ENCODE assay signal across 17 cellular contexts in the genomic region with DNA sequence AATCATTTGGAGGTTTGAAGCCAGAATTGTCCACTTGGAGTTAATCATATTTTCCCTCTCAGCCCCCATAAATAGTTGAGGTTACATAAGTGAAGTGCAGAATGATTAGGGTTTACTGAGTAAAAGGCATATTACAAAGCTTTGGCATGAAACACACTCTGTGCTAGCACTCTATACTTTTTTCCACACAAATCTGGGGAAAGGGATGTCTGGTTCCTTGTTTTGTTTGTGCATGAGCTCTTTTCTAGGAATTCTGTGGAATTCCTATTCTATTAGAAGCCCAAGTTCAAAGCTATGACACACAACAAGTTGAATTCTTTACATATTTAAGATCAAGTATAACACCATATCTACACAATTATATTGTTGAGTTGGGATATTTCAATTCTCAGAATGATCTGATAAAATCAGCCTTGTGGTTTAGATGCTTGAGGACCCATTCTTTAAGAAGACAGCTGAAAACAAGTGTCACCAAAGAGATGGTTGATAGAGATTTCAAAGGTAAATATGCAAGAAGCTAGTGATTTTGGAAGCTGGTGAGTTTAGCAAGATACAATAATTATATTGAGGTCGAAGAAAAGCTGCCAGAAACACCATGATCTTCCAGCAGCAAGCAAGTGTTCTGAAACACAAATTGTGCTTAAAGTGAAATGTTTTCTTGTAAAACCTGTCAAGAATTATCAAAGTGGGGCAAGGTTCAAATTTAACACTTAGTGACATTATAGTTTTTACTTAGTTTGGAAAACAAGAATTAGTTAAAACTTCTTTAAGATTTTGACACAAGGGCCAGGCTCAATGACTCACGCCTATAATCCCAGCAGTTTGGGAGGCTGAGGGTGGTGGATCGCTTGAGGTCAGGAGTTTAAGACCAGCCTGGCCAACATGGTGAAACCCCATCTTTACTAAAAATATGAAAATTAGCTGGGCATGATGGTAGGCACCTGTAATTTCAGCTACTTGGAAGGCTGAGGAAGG.
DNase-seq lines count a peak whose midpoint lies in the region; ATAC-seq and TF ChIP-seq lines count a peak whose summit lies in the region.
"Had no signal": no experiment of that assay in that cellular context is flagged by ENCODE, and none has a peak within 500 bp of the region (broad histone marks: within the 10 kb centered on the region; RNA-seq: fewer than 3 reads in every experiment).

No MANE protein-coding gene starts in this region.

- H3K4me3 Mint-ChIP-seq in endothelial cell (ENCODE audit: unreplicated experiment) = no peak overlapping the region
- H3K4me3 Mint-ChIP-seq in activated T-helper 2 cell treated with anti-CD3 and anti-CD28 coated beads, Interferon-gamma antibody, Interleukin-2, Interleukin-4, amounts not matched to agents 10 μg/mL and 5 μg/mL and 100 μg/mL, durations not matched to agents 14 hours and 24 hours and 36 hours (ENCODE audit: low read depth) = no peak overlapping the region
- H3K4me3 Mint-ChIP-seq: natural killer cell had no signal

- H3K27me3 ChIP-seq in brain microvascular endothelial cell (replicated peaks) = no peaks in the 10 kb centered on the region
- H3K27me3 ChIP-seq: BE2C, uterus had no signal

- H3K27ac ChIP-seq in brain microvascular endothelial cell = peak overlapping the region; percentile 88
- H3K27ac ChIP-seq: uterus, WERI-Rb-1 had no signal

- H3K4me1 Mint-ChIP-seq in endothelial cell (ENCODE audit: unreplicated experiment) = no peaks in the 10 kb centered on the region
- H3K4me1 Mint-ChIP-seq in activated T-helper 2 cell treated with anti-CD3 and anti-CD28 coated beads, Interferon-gamma antibody, Interleukin-2, Interleukin-4, amounts not matched to agents 10 μg/mL and 5 μg/mL and 100 μg/mL, durations not matched to agents 14 hours and 24 hours and 36 hours (ENCODE audit: low read depth) = no peaks in the 10 kb centered on the region
- H3K4me1 Mint-ChIP-seq: natural killer cell had no signal

- H3K27ac Mint-ChIP-seq in endothelial cell (ENCODE audit: unreplicated experiment) = no peak overlapping the region
- no peak overlapping the region for H3K27ac Mint-ChIP-seq in activated T-helper 2 cell treated with anti-CD3 and anti-CD28 coated beads, Interferon-gamma antibody, Interleukin-2, Interleukin-4, amounts not matched to agents 10 μg/mL and 5 μg/mL and 100 μg/mL, durations not matched to agents 14 hours and 24 hours and 36 hours
- H3K27ac Mint-ChIP-seq: natural killer cell had no signal

- no peaks in the 10 kb centered on the region for H3K27me3 Mint-ChIP-seq in endothelial cell (ENCODE audit: unreplicated experiment)
- no peaks in the 10 kb centered on the region for H3K27me3 Mint-ChIP-seq in activated T-helper 2 cell treated with anti-CD3 and anti-CD28 coated beads, Interferon-gamma antibody, Interleukin-2, Interleukin-4, amounts not matched to agents 10 μg/mL and 5 μg/mL and 100 μg/mL, durations not matched to agents 14 hours and 24 hours and 36 hours (ENCODE audit: low read depth)

- H3K36me3 Mint-ChIP-seq in endothelial cell (ENCODE audit: low read depth, unreplicated experiment) = no peaks in the 10 kb centered on the region
- no peaks in the 10 kb centered on the region for H3K36me3 Mint-ChIP-seq in activated T-helper 2 cell treated with anti-CD3 and anti-CD28 coated beads, Interferon-gamma antibody, Interleukin-2, Interleukin-4, amounts not matched to agents 10 μg/mL and 5 μg/mL and 100 μg/mL, durations not matched to agents 14 hours and 24 hours and 36 hours (ENCODE audit: low read depth)
- H3K36me3 Mint-ChIP-seq: natural killer cell had no signal

- no peaks in the 10 kb centered on the region for H3K9me3 Mint-ChIP-seq in endothelial cell (ENCODE audit: unreplicated experiment)
- peaks cover 4% of the 10 kb centered on the region for H3K9me3 Mint-ChIP-seq in activated T-helper 2 cell treated with anti-CD3 and anti-CD28 coated beads, Interferon-gamma antibody, Interleukin-2, Interleukin-4, amounts not matched to agents 10 μg/mL and 5 μg/mL and 100 μg/mL, durations not matched to agents 14 hours and 24 hours and 36 hours

- H3K36me3 ChIP-seq in brain microvascular endothelial cell (replicated peaks) = no peaks in the 10 kb centered on the region
- H3K36me3 ChIP-seq: BE2C, uterus, WERI-Rb-1 had no signal

- intact Hi-C loops in activated T-helper 2 cell treated with anti-CD3 and anti-CD28 coated beads, Interferon-gamma antibody, Interleukin-2, Interleukin-4, amounts not matched to agents 10 μg/mL and 5 μg/mL and 100 μg/mL, durations not matched to agents 14 hours and 24 hours and 36 hours (cut with micrococcal nuclease) = no loop called here

- no peak overlapping the region for H3K4me3 ChIP-seq in brain microvascular endothelial cell (ENCODE audit: low read depth, low read length)
- H3K4me3 ChIP-seq: uterus had no signal

- ATAC-seq in GM21786 (IDR thresholded peaks at IDR 0.05; ENCODE audit: unreplicated experiment) = no peak
- ATAC-seq: natural killer cell had no signal

- DNase-seq in AG08395 (ENCODE audit: low spot score) = peak; percentile 75
- peak; percentile 56 for DNase-seq in LoVo (ENCODE audit: low spot score)
- peak; percentile 85 for DNase-seq in brain microvascular endothelial cell
- peak; percentile 83 for DNase-seq in kidney glomerular epithelial cell (lab: John Stamatoyannopoulos, UW)
- DNase-seq in endothelial cell (ENCODE audit: low spot score) = no peak
- DNase-seq in activated naive CD4-positive, alpha-beta T cell (lab: John Stamatoyannopoulos, UW) = no peak
- no peak for DNase-seq in activated T-helper 2 cell treated with anti-CD3 and anti-CD28 coated beads, Interferon-gamma antibody, Interleukin-2, Interleukin-4, amounts not matched to agents 10 μg/mL and 5 μg/mL and 100 μg/mL, durations not matched to agents 14 hours and 24 hours and 36 hours (ENCODE audit: low spot score)
- DNase-seq: activated T-cell treated with anti-CD3 and anti-CD28 coated beads for 4 hours, aorta, BE2C, erythroblast, natural killer cell, NCI-H1105 treated with DMSO at 0.1 percent for 48 hours, NCI-H510A treated with DMSO at 0.1 percent for 48 hours, uterus, WERI-Rb-1 had no signal

- in situ Hi-C loops in brain microvascular endothelial cell (cut with HindIII; ENCODE audit: low pct_ligation_motif_present, low sequenced_read_pairs) = no loop called here

- no peak for TF ChIP-seq CTCF in brain microvascular endothelial cell (IDR thresholded peaks at IDR 0.05; ENCODE audit: low read depth, low read length, missing control alignments)
- TF ChIP-seq CTCF in endothelial cell (IDR thresholded peaks at IDR 0.05; ENCODE audit: unreplicated experiment) = no peak

Comparison
In these comparisons a context has a peak if more than half of its experiments do, and no peak if none do; other contexts are left out.
1. DNase-seq: peak in AG08395 (single experiment), LoVo (single experiment), brain microvascular endothelial cell (single experiment) and kidney glomerular epithelial cell (single experiment); none in endothelial cell (single experiment), activated naive CD4-positive, alpha-beta T cell (0 of 4) and activated T-helper 2 cell treated with anti-CD3 and anti-CD28 coated beads, Interferon-gamma antibody, Interleukin-2, Interleukin-4, amounts not matched to agents 10 μg/mL and 5 μg/mL and 100 μg/mL, durations not matched to agents 14 hours and 24 hours and 36 hours (single experiment).